In genomic region chr16:84600343-84601229, GRCh38 we compare ENCODE assay signal across 8 cellular contexts. TPM values are rescaled to one million over a fixed set of nuclear protein-coding genes. Genes with fewer than 3 reads are reported as not detected.
DNase-seq lines count a peak whose midpoint lies in the region; ATAC-seq and TF ChIP-seq lines count a peak whose summit lies in the region.

No MANE protein-coding gene starts in this region.

- no peak for TF ChIP-seq CTCF in activated CD8-positive, alpha-beta T cell treated with anti-CD3 and anti-CD28 coated beads for 36 hours (IDR thresholded peaks at IDR 0.05)
- TF ChIP-seq CTCF in vagina (IDR thresholded peaks at IDR 0.05) = no peak
- TF ChIP-seq CTCF in testis (IDR thresholded peaks at IDR 0.05) = no peak

- CTCF ChIA-PET in activated CD8-positive, alpha-beta T cell treated with anti-CD3 and anti-CD28 coated beads for 36 hours (lab: Charles Lee) = interaction anchor here (0.6 to 4.4 kb wide), 14 partner anchors 8 to 125 kb away, joined by 3 to 23 read pairs (median 6); partner anchors contain the start of gene MEAK7

- peaks cover 65% of the 10 kb centered on the region for H3K36me3 Mint-ChIP-seq in activated CD8-positive, alpha-beta T cell treated with anti-CD3 and anti-CD28 coated beads for 36 hours (ENCODE audit: low read depth)

- no peaks in the 10 kb centered on the region for H3K27me3 ChIP-seq in layer of hippocampus (ENCODE audit: control insufficient read depth, insufficient read depth, low read length)
- H3K27me3 ChIP-seq in vagina = no peaks in the 10 kb centered on the region
- no peaks in the 10 kb centered on the region for H3K27me3 ChIP-seq in testis

- H3K36me3 ChIP-seq in vagina = no peaks in the 10 kb centered on the region
- H3K36me3 ChIP-seq in testis (ENCODE audit: low read depth, missing control alignments) = no peaks in the 10 kb centered on the region

- H3K27ac ChIP-seq in layer of hippocampus (ENCODE audit: low read depth, low read length) (peak overlapping the region; percentile 31), vagina (peak overlapping the region; percentile 58), testis (no peak overlapping the region)

- ATAC-seq in GM19463 (IDR thresholded peaks at IDR 0.05; ENCODE audit: unreplicated experiment) (peak; percentile 76), HG03520 (IDR thresholded peaks at IDR 0.05; ENCODE audit: unreplicated experiment) (peak; percentile 69)
- peak; percentile 60 for ATAC-seq in activated CD8-positive, alpha-beta T cell treated with anti-CD3 and anti-CD28 coated beads for 36 hours

- H3K9me3 Mint-ChIP-seq in activated CD8-positive, alpha-beta T cell treated with anti-CD3 and anti-CD28 coated beads for 36 hours = peaks cover 1% of the 10 kb centered on the region

- H3K4me1 Mint-ChIP-seq in activated CD8-positive, alpha-beta T cell treated with anti-CD3 and anti-CD28 coated beads for 36 hours (ENCODE audit: low read depth) = peaks cover 92% of the 10 kb centered on the region

- H3K4me3 Mint-ChIP-seq in activated CD8-positive, alpha-beta T cell treated with anti-CD3 and anti-CD28 coated beads for 36 hours = peak overlapping the region; percentile 83

- H3K4me1 ChIP-seq in vagina = peaks cover 26% of the 10 kb centered on the region
- peaks cover 7% of the 10 kb centered on the region for H3K4me1 ChIP-seq in testis

- H3K4me3 ChIP-seq in vagina = no peak overlapping the region
- H3K4me3 ChIP-seq in testis = no peak overlapping the region

- DNase-seq in GF-D8 (lab: John Stamatoyannopoulos, UW) = peak; percentile 79
- DNase-seq in activated CD8-positive, alpha-beta T cell treated with anti-CD3 and anti-CD28 coated beads for 36 hours = peak; percentile 66
- DNase-seq in vagina (ENCODE audit: extremely low spot score in 2 of 2) = no peak
- DNase-seq in testis = no peak
- DNase-seq in stimulated activated CD4-positive, alpha-beta T cell treated with anti-CD3 and anti-CD28 coated beads, Interleukin-12 subunit alpha, Interleukin-12 subunit beta, amount 100 ng/mL, for 4 hours = no peak

- TF ChIP-seq POLR2A in vagina (IDR thresholded peaks at IDR 0.05) = no peak
- TF ChIP-seq POLR2A in testis (IDR thresholded peaks at IDR 0.05) = no peak

- H3K9me3 ChIP-seq in vagina (no peaks in the 10 kb centered on the region), testis (no peaks in the 10 kb centered on the region)

- WGBS in testis, 2 donors = 87 to 88% methylated on average over 23 to 25 of the region's 25 CpGs

- POLR2A ChIA-PET in activated CD8-positive, alpha-beta T cell treated with anti-CD3 and anti-CD28 coated beads for 36 hours (lab: Charles Lee) = interaction anchor here (0.9 to 7.9 kb wide), 14 partner anchors 8 to 94 kb away, joined by 3 to 94 read pairs (median 6); partner anchors contain the start of gene COTL1

- no peaks in the 10 kb centered on the region for H3K27me3 Mint-ChIP-seq in activated CD8-positive, alpha-beta T cell treated with anti-CD3 and anti-CD28 coated beads for 36 hours

- peak overlapping the region; percentile 100 for H3K27ac Mint-ChIP-seq in activated CD8-positive, alpha-beta T cell treated with anti-CD3 and anti-CD28 coated beads for 36 hours

- intact Hi-C loops in activated CD8-positive, alpha-beta T cell treated with anti-CD3 and anti-CD28 coated beads for 36 hours (cut with micrococcal nuclease) = loop anchor here (2.0 to 5.0 kb wide), 3 partner anchors 14 to 86 kb away; no protein-coding TSS in a partner anchor
- intact Hi-C loops in vagina (cut with DNase I) = no loop called here
- intact Hi-C loops in testis (cut with DNase I; ENCODE audit: low total_unique reads) = no loop called here

RNA-seq across cellular contexts. Expression of gene COTL1, which starts 17.3 kb away (rescaled TPM):
- total RNA-seq in activated CD8-positive, alpha-beta T cell treated with anti-CD3 and anti-CD28 coated beads for 36 hours = 100 to 1,000 TPM; 664 to 677 TPM
- 67.8 TPM for total RNA-seq in vagina
- 100 to 1,000 TPM in 1 of 2 donors, 10 to 100 TPM in 1; 61.9 to 124 TPM for total RNA-seq in testis
- polyA plus RNA-seq in testis (ENCODE audit: insufficient read depth, low read depth, low replicate concordance) = 56.9 TPM

RNA-seq across cellular contexts. Expression of gene KLHL36, which starts 47.7 kb away (rescaled TPM):
- 10 to 100 TPM; 41.0 to 44.0 TPM for total RNA-seq in activated CD8-positive, alpha-beta T cell treated with anti-CD3 and anti-CD28 coated beads for 36 hours
- total RNA-seq in vagina (39.3 TPM), testis (100 to 1,000 TPM; 113 to 129 TPM)
- polyA plus RNA-seq in testis (ENCODE audit: insufficient read depth, low read depth, low replicate concordance) = 75.1 TPM

Comparison
In these comparisons a context has a peak if more than half of its experiments do, and no peak if none do; other contexts are left out.
1. DNase-seq: peak in GF-D8 (single experiment) and activated CD8-positive, alpha-beta T cell treated with anti-CD3 and anti-CD28 coated beads for 36 hours (single experiment); none in vagina (0 of 2), testis (single experiment) and stimulated activated CD4-positive, alpha-beta T cell treated with anti-CD3 and anti-CD28 coated beads, Interleukin-12 subunit alpha, Interleukin-12 subunit beta, amount 100 ng/mL, for 4 hours (single experiment).
2. H3K27ac ChIP-seq: peak in layer of hippocampus (single experiment) and vagina (single experiment); none in testis (0 of 2).
3. Peak in every context shown above with its lines, with median percentiles within 50 percentile points of each other: ATAC-seq.